In genomic region chr12:89289720-89290119, GRCh38 we compare ENCODE assay signal across 21 cellular contexts.
"Had no signal": no experiment of that assay in that cellular context is flagged by ENCODE, and none has a peak within 500 bp of the region (broad histone marks: within the 10 kb centered on the region; RNA-seq: fewer than 3 reads in every experiment).

No MANE protein-coding gene starts in this region.

- DNase-seq: colonic mucosa; cortex of kidney; effector CD8-positive, alpha-beta T cell; effector memory CD8-positive, alpha-beta T cell; endodermal cell; erythroblast; esophagus squamous epithelium; foreskin melanocyte; gastrocnemius medialis; glutamatergic neuron; head of caudate nucleus; heart right ventricle; hippocampal formation; left cardiac atrium; left lung; left ventricle myocardium superior; lower lobe of right lung; mesenchymal stem cell; midbrain; naive thymus-derived CD4-positive, alpha-beta T cell had no signal

- H3K36me3 ChIP-seq: colonic mucosa, esophagus squamous epithelium, gastrocnemius medialis, heart right ventricle, left lung, lower lobe of right lung had no signal

- H3K9me3 ChIP-seq: colonic mucosa, esophagus squamous epithelium, gastrocnemius medialis, heart right ventricle, left lung, lower lobe of right lung had no signal

- H3K27ac ChIP-seq: colonic mucosa, epithelial cell of prostate, esophagus squamous epithelium, gastrocnemius medialis, heart right ventricle, left lung, lower lobe of right lung had no signal

- H3K4me3 ChIP-seq: colonic mucosa, esophagus squamous epithelium, gastrocnemius medialis, heart right ventricle, left lung, lower lobe of right lung had no signal

- H3K4me1 ChIP-seq: colonic mucosa, esophagus squamous epithelium, gastrocnemius medialis, heart right ventricle, left lung, lower lobe of right lung had no signal

- H3K27me3 ChIP-seq: colonic mucosa, esophagus squamous epithelium, gastrocnemius medialis, heart right ventricle, left lung had no signal

- ATAC-seq: effector memory CD8-positive, alpha-beta T cell; gastrocnemius medialis; heart right ventricle; left lung; left ventricle myocardium superior; lower lobe of right lung; naive thymus-derived CD4-positive, alpha-beta T cell had no signal
